In the genomic region with DNA sequence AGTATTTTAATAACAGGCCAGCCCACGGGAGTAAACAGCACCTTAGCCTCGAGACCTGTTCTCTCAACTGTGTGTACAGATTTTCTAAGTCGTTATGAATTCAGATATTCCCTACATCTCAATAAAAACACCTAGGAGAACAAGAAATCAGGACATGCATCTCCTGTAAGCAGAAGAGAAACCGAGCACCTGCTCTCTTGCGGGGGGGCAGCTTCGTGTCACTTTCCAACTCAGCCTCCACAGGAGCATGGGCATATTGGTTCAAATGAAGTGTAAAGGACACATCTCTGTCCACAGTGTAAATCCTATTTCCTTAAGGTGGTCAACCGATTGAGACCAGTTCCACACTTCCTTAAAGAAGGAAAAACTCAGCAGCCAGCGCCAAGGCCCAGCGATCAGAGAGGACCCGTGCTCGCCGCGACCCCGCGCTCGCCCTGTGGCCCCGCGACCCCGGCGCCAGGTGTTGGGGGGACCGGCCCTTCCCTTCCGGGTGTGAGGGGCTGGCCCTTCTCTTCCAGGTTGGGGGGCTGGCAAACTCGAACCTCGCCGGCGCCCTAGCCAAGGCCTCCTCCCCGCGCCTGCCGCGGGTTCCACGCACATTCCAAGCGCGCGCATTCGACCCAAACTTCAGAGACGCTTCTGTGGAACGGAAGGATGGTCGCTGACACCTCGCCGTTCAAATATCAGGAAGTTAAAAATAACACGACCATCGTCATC, we compare ENCODE assay signal across 8 cellular contexts. TPM values are rescaled to one million over a fixed set of nuclear protein-coding genes. Genes with fewer than 3 reads are reported as not detected.
A peak's percentile ranks its signal among the peaks of the same experiment; 100 is the strongest.
DNase-seq lines count a peak whose midpoint lies in the region; ATAC-seq, FAIRE-seq and TF ChIP-seq lines count a peak whose summit lies in the region.

No MANE protein-coding gene starts in this region.

- peaks cover 32% of the 10 kb centered on the region for H3K79me2 ChIP-seq in mesendoderm (ENCODE audit: control insufficient read depth, insufficient read depth, low read length)

- ATAC-seq in upper lobe of left lung (ENCODE audit: low FRiP score in 2 of 2) (no peak), GM18858 (IDR thresholded peaks at IDR 0.05; ENCODE audit: unreplicated experiment) (no peak)

- no peak overlapping the region for H4K5ac ChIP-seq in mesendoderm (ENCODE audit: low read length)

- peaks cover 1% of the 10 kb centered on the region for H3K4me1 ChIP-seq in mesendoderm (ENCODE audit: control insufficient read depth, low read depth, low read length)
- H3K4me1 ChIP-seq in upper lobe of left lung: peaks cover 36 to 68% (median 47%) of the 10 kb centered on the region in 4 donors

- H3K27ac Mint-ChIP-seq in activated naive CD4-positive, alpha-beta T cell treated with anti-CD3 and anti-CD28 coated beads, Interleukin-2, amount 50 U/mL, for 24 hours: peak overlapping the region; percentile 70

- no peak overlapping the region for H2BK120ac ChIP-seq in mesendoderm (ENCODE audit: low read depth, low read length)

- H3K36me3 ChIP-seq in bronchial epithelial cell (ENCODE audit: control insufficient read depth, insufficient read depth, low read length) (peaks cover 3% of the 10 kb centered on the region), mesendoderm (ENCODE audit: control insufficient read depth, insufficient read depth, low read length) (no peaks in the 10 kb centered on the region), upper lobe of left lung (no peaks in the 10 kb centered on the region)

- H3K27me3 Mint-ChIP-seq in activated naive CD4-positive, alpha-beta T cell treated with anti-CD3 and anti-CD28 coated beads, Interleukin-2, amount 50 U/mL, for 24 hours: no peaks in the 10 kb centered on the region

- H3K4ac ChIP-seq in mesendoderm (ENCODE audit: low read depth, low read length): no peak overlapping the region

- no peaks in the 10 kb centered on the region for H3K9me3 ChIP-seq in upper lobe of left lung

- H3K27ac ChIP-seq in mesendoderm (ENCODE audit: low read depth, low read length): no peak overlapping the region
- H3K27ac ChIP-seq in upper lobe of left lung: peak overlapping the region; percentile 90 to 93 (median 90)

- H3K9me3 Mint-ChIP-seq in activated naive CD4-positive, alpha-beta T cell treated with anti-CD3 and anti-CD28 coated beads, Interleukin-2, amount 50 U/mL, for 24 hours: peaks cover 3% of the 10 kb centered on the region

- peak overlapping the region; percentile 61 for H3K9ac ChIP-seq in mesendoderm (ENCODE audit: low read length)

- TF ChIP-seq POLR2A in upper lobe of left lung (IDR thresholded peaks at IDR 0.05): no peak

- H3K4me2 ChIP-seq in mesendoderm (ENCODE audit: low read length): peak overlapping the region; percentile 73

- no peak for DNase-seq in activated naive CD4-positive, alpha-beta T cell treated with anti-CD3 and anti-CD28 coated beads, Interleukin-2, amount 50 U/mL, for 16 hours
- DNase-seq in bronchial epithelial cell (ENCODE audit: low read depth): no peak
- no peak for DNase-seq in mesendoderm
- peak in 1 of 2 donors; percentile 86 for DNase-seq in upper lobe of left lung
- DNase-seq in NCI-H1436 (lab: John Stamatoyannopoulos, UW): no peak
- DNase-seq in GM19240 (ENCODE audit: insufficient read length, low spot score): no peak

- no peak for TF ChIP-seq EP300 in upper lobe of left lung (IDR thresholded peaks at IDR 0.05)

- no CpG with 5 or more reads among the region's 42 CpGs for WGBS in mesendoderm (ENCODE audit: extremely low coverage, insufficient coverage, low lambda C conversion rate)
- 22 to 32% methylated on average over 27 to 42 of the region's 42 CpGs for WGBS in upper lobe of left lung, 2 donors

- no peak overlapping the region for H2BK15ac ChIP-seq in mesendoderm (replicated peaks; ENCODE audit: low read depth)

- TF ChIP-seq CTCF in bronchial epithelial cell (IDR thresholded peaks at IDR 0.05; ENCODE audit: insufficient read depth, low read length, severe bottlenecking) (no peak), upper lobe of left lung (IDR thresholded peaks at IDR 0.05) (no peak)

- H3K18ac ChIP-seq in mesendoderm (ENCODE audit: low read length): no peak overlapping the region

- H4K8ac ChIP-seq in mesendoderm (ENCODE audit: low read depth, low read length): no peak overlapping the region

- H3K4me1 Mint-ChIP-seq in activated naive CD4-positive, alpha-beta T cell treated with anti-CD3 and anti-CD28 coated beads, Interleukin-2, amount 50 U/mL, for 24 hours: peaks cover 42% of the 10 kb centered on the region

- H3K4me3 ChIP-seq in bronchial epithelial cell (ENCODE audit: low read depth, low read length): peak overlapping the region; percentile 98
- peak overlapping the region; percentile 48 for H3K4me3 ChIP-seq in mesendoderm (ENCODE audit: low read length)
- peak overlapping the region in 3 of 4 donors; percentile 82 to 93 (median 89) for H3K4me3 ChIP-seq in upper lobe of left lung

- peaks cover 13% of the 10 kb centered on the region for H3K36me3 Mint-ChIP-seq in activated naive CD4-positive, alpha-beta T cell treated with anti-CD3 and anti-CD28 coated beads, Interleukin-2, amount 50 U/mL, for 24 hours

- H3K27me3 ChIP-seq in bronchial epithelial cell (ENCODE audit: control insufficient read depth, insufficient read depth, low read length) (no peaks in the 10 kb centered on the region), mesendoderm (ENCODE audit: insufficient read depth, low read length, poor library complexity) (no peaks in the 10 kb centered on the region), upper lobe of left lung (no peaks in the 10 kb centered on the region)

- no peak for FAIRE-seq in bronchial epithelial cell (lab: Jason Lieb, UNC)

- H2BK5ac ChIP-seq in mesendoderm (ENCODE audit: low read length): no peak overlapping the region

- H3K23ac ChIP-seq in mesendoderm (ENCODE audit: low read length): no peak overlapping the region

- peak overlapping the region; percentile 72 for H3K56ac ChIP-seq in mesendoderm (ENCODE audit: low read length)

- H2AK5ac ChIP-seq in mesendoderm (ENCODE audit: low read length): no peak overlapping the region

- H3K4me3 Mint-ChIP-seq in activated naive CD4-positive, alpha-beta T cell treated with anti-CD3 and anti-CD28 coated beads, Interleukin-2, amount 50 U/mL, for 24 hours: peak overlapping the region; percentile 74

- H3K79me1 ChIP-seq in mesendoderm (ENCODE audit: low read length): peaks cover 3% of the 10 kb centered on the region

RNA-seq across cellular contexts. Expression of a gene that starts 0.7 kb away (rescaled TPM):
- total RNA-seq in bronchial epithelial cell: 88.8 and 104 TPM in 2 replicates
- polyA plus RNA-seq in mesendoderm (2013, experiment 1 of 2): 9.7 TPM
- 9.4 TPM for polyA plus RNA-seq in mesendoderm (2013, experiment 2 of 2)
- total RNA-seq in upper lobe of left lung: 100 to 1,000 TPM in 3 of 6 donors, 10 to 100 TPM in 3; 30.5 to 140 (median 89.2) TPM

RNA-seq across cellular contexts. Expression of a gene that starts 1.6 kb away (rescaled TPM):
- total RNA-seq in bronchial epithelial cell (106 and 111 TPM in 2 replicates), upper lobe of left lung (100 to 1,000 TPM in 2 of 6 donors, 10 to 100 TPM in 4; 34.7 to 113 (median 73.7) TPM)
- 118 TPM for polyA plus RNA-seq in mesendoderm (2013, experiment 1 of 2)
- polyA plus RNA-seq in mesendoderm (2013, experiment 2 of 2): 119 TPM

RNA-seq across cellular contexts. Expression of a gene that starts 24.7 kb away (rescaled TPM):
- total RNA-seq in bronchial epithelial cell: not detected in 2 replicates
- 1.9 TPM for polyA plus RNA-seq in mesendoderm (2013, experiment 1 of 2)
- polyA plus RNA-seq in mesendoderm (2013, experiment 2 of 2): 2.4 TPM
- 10 to 100 TPM in 5 of 6 donors, 1 to 10 TPM in 1; 8.3 to 30.7 (median 14.8) TPM for total RNA-seq in upper lobe of left lung

Comparison
In these comparisons a context has a peak if more than half of its experiments do, and no peak if none do; other contexts are left out.
1. H3K4me3 ChIP-seq: peak in every context shown above with its lines; median percentile 98 in bronchial epithelial cell; 89 in upper lobe of left lung; 48 in mesendoderm.